28 cellular contexts compared by ENCODE assay signal in the genomic region with DNA sequence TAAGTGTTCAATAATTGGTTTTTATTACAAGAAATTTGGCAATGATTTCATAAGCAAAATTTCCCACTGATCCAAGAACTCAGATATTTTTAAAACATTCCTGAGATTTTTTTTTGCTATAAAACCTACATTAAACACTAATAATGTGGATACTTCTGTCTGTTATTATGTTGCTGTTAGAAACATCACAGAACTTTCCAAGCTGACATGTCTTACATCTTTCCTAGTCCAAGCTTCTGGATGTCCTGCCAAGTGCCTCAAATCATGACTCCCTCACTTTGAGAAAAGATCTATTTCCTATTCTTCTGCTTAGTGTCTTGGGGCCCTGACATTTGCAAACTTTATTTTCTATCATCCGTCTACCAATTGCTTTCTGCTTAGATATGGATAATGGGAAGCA.
"Had no signal": no experiment of that assay in that cellular context is flagged by ENCODE, and none has a peak within 500 bp of the region (broad histone marks: within the 10 kb centered on the region; RNA-seq: fewer than 3 reads in every experiment).

No MANE protein-coding gene starts in this region.

- H3K4me1 Mint-ChIP-seq: activated CD4-positive, alpha-beta T cell treated with anti-CD3 and anti-CD28 coated beads for 36 hours; activated CD4-positive, alpha-beta T cell treated with anti-CD3 and anti-CD28 coated beads, Interleukin-2, amount 10 ng/mL, durations not matched to agents 24 days and 14 days; activated CD8-positive, alpha-beta memory T cell treated with anti-CD3 and anti-CD28 coated beads, Interleukin-2, amount 10 ng/mL, durations not matched to agents 7 days and 5 days; central memory CD8-positive, alpha-beta T cell; endodermal cell had no signal

- H3K36me3 ChIP-seq: brain microvascular endothelial cell, gastroesophageal sphincter had no signal

- DNase-seq: activated CD4-positive, alpha-beta memory T cell treated with anti-CD3 and anti-CD28 coated beads for 36 hours; activated CD4-positive, alpha-beta T cell treated with anti-CD3 and anti-CD28 coated beads for 36 hours; activated CD4-positive, alpha-beta T cell treated with anti-CD3 and anti-CD28 coated beads, Interleukin-2, amount 10 ng/mL, durations not matched to agents 24 days and 14 days; activated CD4-positive, CD25-positive, alpha-beta regulatory T cell; activated CD4-positive, CD25-positive, alpha-beta regulatory T cell treated with anti-CD3 and anti-CD28 coated beads, Interleukin-2, amount 50 U/mL, for 72 hours; activated CD8-positive, alpha-beta memory T cell treated with anti-CD3 and anti-CD28 coated beads, Interleukin-2, amount 10 ng/mL, durations not matched to agents 7 days and 5 days; activated CD8-positive, alpha-beta memory T cell treated with anti-CD3 and anti-CD28 coated beads, Interleukin-2, amount 50 U/mL, for 4 hours; activated CD8-positive, alpha-beta T cell treated with anti-CD3 and anti-CD28 coated beads, Interleukin-2, amount 10 ng/mL, durations not matched to agents 7 days and 5 days; activated gamma-delta T cell; activated naive CD4-positive, alpha-beta T cell; activated naive CD4-positive, alpha-beta T cell treated with anti-CD3 and anti-CD28 coated beads, Interleukin-2, amount 50 U/mL, for 16 hours; activated T-cell treated with anti-CD3 and anti-CD28 coated beads, Interleukin-2, amount 50 U/mL, for 24 hours; activated T-cell treated with anti-CD3 and anti-CD28 coated beads, Interleukin-2, amount 50 U/mL, for 72 hours; amniotic stem cell; anterior cingulate cortex; brain microvascular endothelial cell; dorsolateral prefrontal cortex; effector memory CD4-positive, alpha-beta T cell; endodermal cell; foreskin melanocyte; head of caudate nucleus; T-helper 2 cell had no signal

- H3K9me3 Mint-ChIP-seq: activated CD4-positive, alpha-beta memory T cell treated with anti-CD3 and anti-CD28 coated beads for 36 hours; activated CD4-positive, alpha-beta T cell treated with anti-CD3 and anti-CD28 coated beads, Interleukin-2, amount 10 ng/mL, durations not matched to agents 24 days and 14 days; activated T-cell treated with anti-CD3 and anti-CD28 coated beads, Interleukin-2, amount 50 U/mL, for 24 hours; activated T-cell treated with anti-CD3 and anti-CD28 coated beads, Interleukin-2, amount 50 U/mL, for 72 hours; central memory CD8-positive, alpha-beta T cell; dendritic cell treated with granulocyte-macrophage colony-stimulating factor and Interleukin-4, amounts not matched to agents 40 ng/mL and 50 ng/mL, for 4 days; endodermal cell had no signal

- H3K4me1 ChIP-seq: gastroesophageal sphincter had no signal

- H3K27ac Mint-ChIP-seq: activated CD4-positive, alpha-beta memory T cell treated with anti-CD3 and anti-CD28 coated beads for 36 hours; activated CD4-positive, alpha-beta T cell treated with anti-CD3 and anti-CD28 coated beads for 36 hours; activated CD4-positive, alpha-beta T cell treated with anti-CD3 and anti-CD28 coated beads, Interleukin-2, amount 10 ng/mL, durations not matched to agents 24 days and 14 days; activated CD8-positive, alpha-beta memory T cell treated with anti-CD3 and anti-CD28 coated beads, Interleukin-2, amount 10 ng/mL, durations not matched to agents 7 days and 5 days; activated CD8-positive, alpha-beta T cell treated with anti-CD3 and anti-CD28 coated beads, Interleukin-2, amount 10 ng/mL, durations not matched to agents 7 days and 5 days; activated naive CD8-positive, alpha-beta T cell; activated T-cell treated with anti-CD3 and anti-CD28 coated beads, Interleukin-2, amount 50 U/mL, for 24 hours; activated T-cell treated with anti-CD3 and anti-CD28 coated beads, Interleukin-2, amount 50 U/mL, for 72 hours; dendritic cell treated with granulocyte-macrophage colony-stimulating factor and Interleukin-4, amounts not matched to agents 40 ng/mL and 50 ng/mL, for 4 days; endodermal cell had no signal

- H3K27me3 ChIP-seq: brain microvascular endothelial cell, dorsolateral prefrontal cortex, gastroesophageal sphincter had no signal

- H3K27me3 Mint-ChIP-seq: activated CD4-positive, alpha-beta memory T cell treated with anti-CD3 and anti-CD28 coated beads for 36 hours; activated CD4-positive, alpha-beta T cell treated with anti-CD3 and anti-CD28 coated beads for 36 hours; activated CD4-positive, alpha-beta T cell treated with anti-CD3 and anti-CD28 coated beads, Interleukin-2, amount 10 ng/mL, durations not matched to agents 24 days and 14 days; activated CD8-positive, alpha-beta memory T cell treated with anti-CD3 and anti-CD28 coated beads, Interleukin-2, amount 10 ng/mL, durations not matched to agents 7 days and 5 days; central memory CD8-positive, alpha-beta T cell; dendritic cell treated with granulocyte-macrophage colony-stimulating factor and Interleukin-4, amounts not matched to agents 40 ng/mL and 50 ng/mL, for 4 days had no signal

- H3K4me3 Mint-ChIP-seq: activated CD4-positive, alpha-beta memory T cell treated with anti-CD3 and anti-CD28 coated beads for 36 hours; activated CD4-positive, alpha-beta T cell treated with anti-CD3 and anti-CD28 coated beads for 36 hours; activated CD4-positive, alpha-beta T cell treated with anti-CD3 and anti-CD28 coated beads, Interleukin-2, amount 10 ng/mL, durations not matched to agents 24 days and 14 days; activated CD8-positive, alpha-beta memory T cell treated with anti-CD3 and anti-CD28 coated beads, Interleukin-2, amount 10 ng/mL, durations not matched to agents 7 days and 5 days; activated CD8-positive, alpha-beta T cell treated with anti-CD3 and anti-CD28 coated beads, Interleukin-2, amount 10 ng/mL, durations not matched to agents 7 days and 5 days; activated naive CD8-positive, alpha-beta T cell; activated T-cell treated with anti-CD3 and anti-CD28 coated beads, Interleukin-2, amount 50 U/mL, for 24 hours; activated T-cell treated with anti-CD3 and anti-CD28 coated beads, Interleukin-2, amount 50 U/mL, for 72 hours; central memory CD8-positive, alpha-beta T cell; dendritic cell treated with granulocyte-macrophage colony-stimulating factor and Interleukin-4, amounts not matched to agents 40 ng/mL and 50 ng/mL, for 4 days; endodermal cell had no signal

- H3K27ac ChIP-seq: brain microvascular endothelial cell, coronary artery, dorsolateral prefrontal cortex, gastroesophageal sphincter had no signal

- H3K4me3 ChIP-seq: coronary artery, dorsolateral prefrontal cortex, gastroesophageal sphincter had no signal

- ATAC-seq: activated CD4-positive, alpha-beta T cell treated with anti-CD3 and anti-CD28 coated beads for 36 hours; activated CD8-positive, alpha-beta memory T cell treated with anti-CD3 and anti-CD28 coated beads, Interleukin-2, amount 10 ng/mL, durations not matched to agents 7 days and 5 days; activated CD8-positive, alpha-beta T cell treated with anti-CD3 and anti-CD28 coated beads, Interleukin-2, amount 10 ng/mL, durations not matched to agents 7 days and 5 days; activated T-cell treated with anti-CD3 and anti-CD28 coated beads, Interleukin-2, amount 50 U/mL, for 72 hours; esophagus mucosa; gastroesophageal sphincter had no signal

- H3K36me3 Mint-ChIP-seq: activated CD4-positive, alpha-beta memory T cell treated with anti-CD3 and anti-CD28 coated beads for 36 hours; activated CD8-positive, alpha-beta memory T cell treated with anti-CD3 and anti-CD28 coated beads, Interleukin-2, amount 10 ng/mL, durations not matched to agents 7 days and 5 days; activated naive CD8-positive, alpha-beta T cell had no signal
